In the genomic region with DNA sequence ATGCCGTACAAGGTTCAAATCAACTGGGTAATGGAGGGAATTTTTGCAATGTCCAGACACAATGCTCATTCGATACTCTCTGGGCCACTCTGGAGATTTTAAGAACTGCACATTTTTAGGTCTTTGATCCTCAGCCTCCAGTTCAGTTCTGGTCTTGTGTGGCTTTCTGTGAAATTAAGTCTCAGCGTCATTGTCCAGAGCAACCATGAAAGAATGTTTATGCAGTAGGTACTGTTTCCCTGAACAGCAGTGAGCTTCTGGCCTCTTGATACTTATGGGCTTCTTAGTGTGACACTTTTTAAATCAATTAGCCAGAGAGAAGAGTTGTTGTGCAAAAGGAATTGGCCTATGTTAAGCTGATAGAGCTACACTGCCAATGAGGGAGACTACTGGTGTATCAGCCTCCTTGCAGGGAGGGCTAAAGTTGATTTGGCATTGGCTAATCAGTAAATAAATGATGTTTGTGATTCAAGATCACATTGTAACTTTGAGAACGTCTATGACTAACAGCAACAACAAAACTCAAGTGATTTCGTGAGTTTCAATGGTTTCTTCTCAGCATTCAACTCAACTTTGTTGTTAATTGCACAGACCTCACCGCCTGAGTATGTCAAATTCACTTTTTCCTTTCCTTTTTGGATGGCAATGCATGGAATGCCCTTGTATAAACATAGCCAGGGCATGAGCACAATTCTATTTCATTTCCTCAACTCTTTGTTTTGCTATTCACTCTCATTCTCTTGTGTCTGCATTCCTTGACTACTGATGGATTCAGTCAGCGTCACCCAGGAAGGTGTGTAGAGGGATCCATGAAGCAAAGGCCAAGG, we compare ENCODE assay signal across 14 cellular contexts.
DNase-seq lines count a peak whose midpoint lies in the region; ATAC-seq and TF ChIP-seq lines count a peak whose summit lies in the region.
"Had no signal": no experiment of that assay in that cellular context is flagged by ENCODE, and none has a peak within 500 bp of the region (broad histone marks: within the 10 kb centered on the region; RNA-seq: fewer than 3 reads in every experiment).

No MANE protein-coding gene starts in this region.

- DNase-seq in AG10803 (ENCODE audit: low read depth) (peak; percentile 86), Panc1 (ENCODE audit: low read depth, low spot score) (peak; percentile 83), epithelial cell of esophagus (ENCODE audit: low read depth) (peak; percentile 73), nephron progenitor cell (no peak), NCI-H2081 treated with DMSO at 0.1 percent for 48 hours (lab: John Stamatoyannopoulos, UW) (no peak), midbrain (lab: John Stamatoyannopoulos, UW) (no peak), NAMALWA (ENCODE audit: low spot score) (no peak), germinal center (ENCODE audit: low spot score) (no peak)
- DNase-seq: activated CD8-positive, alpha-beta memory T cell treated with anti-CD3 and anti-CD28 coated beads, Interleukin-2, amount 50 U/mL, for 4 hours; CD8-positive, alpha-beta memory T cell; cerebellar nuclear complex; NCI-H510A treated with DMSO at 0.1 percent for 48 hours; posterior cingulate gyrus; T-cell had no signal

- intact Hi-C loops in Panc1 (cut with micrococcal nuclease; ENCODE audit: unreplicated experiment): no loop called here

- H3K4me3 ChIP-seq in AG10803 (ENCODE audit: low read length) (no peak overlapping the region), Panc1 (ENCODE audit: low read depth in 2 of 2, low read length in 2 of 2) (no peak overlapping the region), epithelial cell of esophagus (ENCODE audit: low read length) (no peak overlapping the region)

- H3K4me1 Mint-ChIP-seq in nephron progenitor cell: peaks cover 24% of the 10 kb centered on the region
- H3K4me1 Mint-ChIP-seq: CD8-positive, alpha-beta memory T cell; T-cell had no signal

- no peaks in the 10 kb centered on the region for H3K4me1 ChIP-seq in Panc1 (ENCODE audit: control insufficient read depth, insufficient read depth, low read length)

- no peak overlapping the region for H3K27ac ChIP-seq in Panc1 (ENCODE audit: low read length)

- no peaks in the 10 kb centered on the region for H3K36me3 ChIP-seq in Panc1 (ENCODE audit: control insufficient read depth, insufficient read depth, low read length)

- CTCF ChIA-PET in Panc1 (lab: Charles Lee): no interaction called here

- H3K27ac Mint-ChIP-seq in nephron progenitor cell: peak overlapping the region; percentile 8
- H3K27ac Mint-ChIP-seq: CD8-positive, alpha-beta memory T cell; T-cell had no signal

- no peaks in the 10 kb centered on the region for H3K36me3 Mint-ChIP-seq in nephron progenitor cell (ENCODE audit: low read depth)
- H3K36me3 Mint-ChIP-seq: CD8-positive, alpha-beta memory T cell; T-cell had no signal

- BruUV-seq in Panc1 (replicated peaks; lab: Mats Ljungman, UMichigan): no TSS peak

- POLR2A ChIA-PET in Panc1 (lab: Charles Lee): interaction anchor here (0.6 kb wide), 1 partner anchor 77 kb away, joined by 3 read pairs; no protein-coding TSS in a partner anchor

- peak; percentile 32; the same call in 1 of the 2 replicates for ATAC-seq in Panc1
- ATAC-seq: T-cell had no signal

- H3K27me3 Mint-ChIP-seq in nephron progenitor cell (ENCODE audit: low read depth, poor library complexity): no peaks in the 10 kb centered on the region
- H3K27me3 Mint-ChIP-seq: CD8-positive, alpha-beta memory T cell; T-cell had no signal

- in situ Hi-C loops in Panc1 (cut with HindIII; ENCODE audit: low pct_unique_long_range_greater_than_20kb, low sequenced_read_pairs): no loop called here

- no peak overlapping the region for H3K4me3 Mint-ChIP-seq in nephron progenitor cell
- H3K4me3 Mint-ChIP-seq: CD8-positive, alpha-beta memory T cell; T-cell had no signal

- H3K27me3 ChIP-seq in Panc1 (ENCODE audit: control insufficient read depth, insufficient read depth, low read length): no peaks in the 10 kb centered on the region

- TF ChIP-seq CTCF in AG10803 (conservative IDR thresholded peaks at IDR 0.05; ENCODE audit: low read length) (no peak), Panc1 (IDR thresholded peaks at IDR 0.05) (no peak), epithelial cell of esophagus (IDR thresholded peaks at IDR 0.05; ENCODE audit: insufficient read depth, low read depth, low read length, missing control alignments) (no peak), nephron progenitor cell (IDR thresholded peaks at IDR 0.05) (no peak)

- H3K9me3 Mint-ChIP-seq in nephron progenitor cell: no peaks in the 10 kb centered on the region
- H3K9me3 Mint-ChIP-seq: CD8-positive, alpha-beta memory T cell; T-cell had no signal

- no peaks in the 10 kb centered on the region for H3K9me3 ChIP-seq in Panc1 (ENCODE audit: control insufficient read depth, insufficient read depth, low read depth, low read length)

Comparison
In these comparisons a context has a peak if more than half of its experiments do, and no peak if none do; other contexts are left out.
1. DNase-seq: peak in AG10803 (single experiment), Panc1 (single experiment) and epithelial cell of esophagus (single experiment); none in nephron progenitor cell (single experiment), NCI-H2081 treated with DMSO at 0.1 percent for 48 hours (single experiment), midbrain (single experiment), NAMALWA (single experiment) and germinal center (single experiment).